ENCODE assay signal across 8 cellular contexts in genomic region chr2:152334701-152335015, GRCh38. TPM values are rescaled to one million over a fixed set of nuclear protein-coding genes. Genes with fewer than 3 reads are reported as not detected.
DNase-seq lines count a peak whose midpoint lies in the region; ATAC-seq and TF ChIP-seq lines count a peak whose summit lies in the region.

No MANE protein-coding gene starts in this region.

- peaks cover 0 to 36% (median 15%) of the 10 kb centered on the region in 9 donors for H3K4me1 ChIP-seq in heart right ventricle
- H3K4me1 ChIP-seq in breast epithelium: no peaks in the 10 kb centered on the region
- peaks cover 11% of the 10 kb centered on the region for H3K4me1 ChIP-seq in mesodermal cell (ENCODE audit: control insufficient read depth, insufficient read depth, low read length, poor library complexity, severe bottlenecking)
- H3K4me1 ChIP-seq in uterus: no peaks in the 10 kb centered on the region

- H3K27ac ChIP-seq in heart right ventricle (peak overlapping the region in 9 of 10 donors; percentile 62 to 88 (median 78)), breast epithelium (peak overlapping the region; percentile 72 to 89), mesodermal cell (ENCODE audit: low read depth, low read length, severe bottlenecking) (peak overlapping the region; percentile 49), uterus (peak overlapping the region; percentile 86 to 87)

- TF ChIP-seq POLR2A in breast epithelium (IDR thresholded peaks at IDR 0.05) (no peak), uterus (IDR thresholded peaks at IDR 0.05) (no peak)

- H3K4me3 ChIP-seq in heart right ventricle (peak overlapping the region; percentile 70 to 99 (median 96)), breast epithelium (peak overlapping the region; percentile 88 to 96 (median 95)), mesodermal cell (ENCODE audit: extremely low read depth, insufficient read depth, low read length, poor library complexity, severe bottlenecking) (peak overlapping the region; percentile 96), uterus (peak overlapping the region; percentile 54 to 97)

- DNase-seq in heart right ventricle: no peak
- no peak for DNase-seq in Right ventricle myocardium superior
- no peak for DNase-seq in breast epithelium (ENCODE audit: low spot score in 2 of 2)
- no peak for DNase-seq in uterus
- no peak for DNase-seq in SKM-1 (lab: John Stamatoyannopoulos, UW; ENCODE audit: unreplicated experiment)
- no peak for DNase-seq in sciatic nerve (ENCODE audit: low spot score)
- DNase-seq in NCI-H2107 treated with DMSO at 0.1 percent for 48 hours (lab: John Stamatoyannopoulos, UW; ENCODE audit: unreplicated experiment): no peak

- ATAC-seq in heart right ventricle: no peak
- no peak for ATAC-seq in Right ventricle myocardium superior (ENCODE audit: poor library complexity)
- ATAC-seq in sciatic nerve: no peak

- WGBS in heart right ventricle, 2 donors: 6 to 11% methylated on average over 11 of the region's 11 CpGs
- 19% methylated on average over 9 of the region's 11 CpGs for WGBS in mesodermal cell (ENCODE audit: insufficient coverage in 2 of 2), 2 experiments

- no peak for TF ChIP-seq CTCF in heart right ventricle (IDR thresholded peaks at IDR 0.05)
- TF ChIP-seq CTCF in breast epithelium (IDR thresholded peaks at IDR 0.05): no peak
- peak in 1 of 4 experiments; percentile 4 for TF ChIP-seq CTCF in uterus (IDR thresholded peaks at IDR 0.05)

- no peaks in the 10 kb centered on the region for H3K36me3 ChIP-seq in heart right ventricle
- H3K36me3 ChIP-seq in breast epithelium: no peaks in the 10 kb centered on the region
- no peaks in the 10 kb centered on the region for H3K36me3 ChIP-seq in mesodermal cell (ENCODE audit: control insufficient read depth, insufficient read depth, low read length)
- no peaks in the 10 kb centered on the region for H3K36me3 ChIP-seq in uterus

- H3K27me3 ChIP-seq in heart right ventricle: peaks cover 0 to 25% (median 0%) of the 10 kb centered on the region in 7 donors
- no peaks in the 10 kb centered on the region for H3K27me3 ChIP-seq in breast epithelium
- no peaks in the 10 kb centered on the region for H3K27me3 ChIP-seq in uterus

- intact Hi-C loops in heart right ventricle (cut with DNase I): loop anchor here in 9 of 10 donors (5.0 to 10.0 kb wide), 15 partner anchors 70 to 300 kb away; partner anchors contain the start of gene STAM2 (in 1 of the 9)
- intact Hi-C loops in Right ventricle myocardium superior (cut with DNase I): no loop called here
- intact Hi-C loops in breast epithelium (cut with DNase I; ENCODE audit: low total_unique reads): no loop called here
- intact Hi-C loops in uterus (cut with DNase I; ENCODE audit: low total_unique reads): loop anchor here (10.0 kb wide), 1 partner anchor 300 kb away; no protein-coding TSS in a partner anchor
- intact Hi-C loops in sciatic nerve (cut with DNase I): loop anchor here (10.0 kb wide), 2 partner anchors 150 to 300 kb away; no protein-coding TSS in a partner anchor

- H3K9me3 ChIP-seq in heart right ventricle (no peaks in the 10 kb centered on the region), breast epithelium (no peaks in the 10 kb centered on the region), mesodermal cell (ENCODE audit: control insufficient read depth, low read length) (no peaks in the 10 kb centered on the region), uterus (no peaks in the 10 kb centered on the region)

RNA-seq across cellular contexts. Expression of gene FMNL2, which starts 0.3 kb away (rescaled TPM):
- total RNA-seq in heart right ventricle (10 to 100 TPM in 2 of 10 donors, 1 to 10 TPM in 8; 3.3 to 10.4 (median 4.4) TPM), Right ventricle myocardium superior (6.1 TPM), breast epithelium (10 to 100 TPM; 36.1 to 78.1 (median 40.0) TPM), uterus (10 to 100 TPM in 3 of 4 donors, 1 to 10 TPM in 1; 10.0 to 66.9 (median 33.4) TPM), sciatic nerve (129 TPM)
- 10 to 100 TPM in 1 of 2 donors, 1 to 10 TPM in 1; 5.2 to 16.0 TPM for polyA plus RNA-seq in heart right ventricle
- 37.5 TPM for polyA plus RNA-seq in mesodermal cell (2013, experiment 1 of 2)
- 33.6 TPM for polyA plus RNA-seq in mesodermal cell (2013, experiment 2 of 2)

Comparison
In these comparisons a context has a peak if more than half of its experiments do, and no peak if none do; other contexts are left out.
1. intact Hi-C loops: an anchor here in heart right ventricle (5.0 to 10.0 kb wide), uterus (10.0 kb wide) and sciatic nerve (10.0 kb wide); none called in Right ventricle myocardium superior and breast epithelium.